Comparison of ENCODE assay signal across 18 cellular contexts in the genomic region with DNA sequence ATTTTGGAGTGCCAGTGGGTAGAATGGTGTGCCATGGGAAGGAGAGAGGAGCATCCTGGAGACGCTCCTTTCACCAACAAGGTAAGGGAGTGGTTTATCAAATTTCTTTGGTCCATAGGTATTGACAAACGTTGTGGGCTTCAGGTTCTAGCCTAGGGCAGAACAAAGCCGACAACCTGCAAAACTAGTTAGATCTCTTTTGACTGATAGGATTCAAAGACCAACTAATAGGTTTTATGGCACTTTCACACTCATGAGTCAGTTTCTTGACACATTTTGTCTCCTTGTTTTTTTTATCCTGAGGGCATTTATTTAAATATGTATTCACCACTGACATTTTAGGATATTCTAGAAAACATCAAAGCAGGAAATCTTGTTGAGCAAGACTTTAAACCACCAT.
A peak's percentile ranks its signal among the peaks of the same experiment; 100 is the strongest.
DNase-seq lines count a peak whose midpoint lies in the region; ATAC-seq and TF ChIP-seq lines count a peak whose summit lies in the region.
"Had no signal": no experiment of that assay in that cellular context is flagged by ENCODE, and none has a peak within 500 bp of the region (broad histone marks: within the 10 kb centered on the region; RNA-seq: fewer than 3 reads in every experiment).

No MANE protein-coding gene starts in this region.

- ATAC-seq in PC-3 (no peak), esophagus mucosa (peak; percentile 33), GM21619 (IDR thresholded peaks at IDR 0.05; ENCODE audit: unreplicated experiment) (no peak), omental fat pad (ENCODE audit: low FRiP score) (no peak)
- ATAC-seq: A549 had no signal

- H3K4me1 ChIP-seq in breast epithelium, result no peaks in the 10 kb centered on the region
- H3K4me1 ChIP-seq in PC-3 (ENCODE audit: insufficient read depth, low read length), result no peaks in the 10 kb centered on the region

- no peak overlapping the region for H3K9ac ChIP-seq in PC-3 (ENCODE audit: low read length)

- H3K9me3 ChIP-seq in breast epithelium (no peaks in the 10 kb centered on the region), PC-3 (ENCODE audit: low read length) (no peaks in the 10 kb centered on the region)
- H3K9me3 ChIP-seq: A549 had no signal

- POLR2A ChIA-PET in MCF 10A (lab: Yijun Ruan, JAX), result interaction anchor here (0.7 to 1.3 kb wide), 2 partner anchors 10 to 402 kb away, joined by 3 to 4 read pairs; no protein-coding TSS in a partner anchor
- POLR2A ChIA-PET in PC-3 (lab: Charles Lee; ENCODE audit: unreplicated experiment), result no interaction called here

- no peak overlapping the region for H3K4me2 ChIP-seq in PC-3 (ENCODE audit: low read length)
- H3K4me2 ChIP-seq: A549 had no signal

- TF ChIP-seq CTCF in MCF 10A (IDR thresholded peaks at IDR 0.05; ENCODE audit: unreplicated experiment) (no peak), breast epithelium (IDR thresholded peaks at IDR 0.05) (no peak), PC-3 (conservative IDR thresholded peaks at IDR 0.05; ENCODE audit: low read depth, low read length) (no peak), omental fat pad (IDR thresholded peaks at IDR 0.05) (no peak)

- no peak overlapping the region for H2AFZ ChIP-seq in PC-3 (ENCODE audit: low read length)

- H3K4me3 ChIP-seq in breast epithelium (no peak overlapping the region), PC-3 (ENCODE audit: low read length) (no peak overlapping the region)
- H3K4me3 ChIP-seq: A549, SK-N-MC had no signal

- intact Hi-C loops in MCF 10A (cut with micrococcal nuclease), result no loop called here
- intact Hi-C loops in breast epithelium (cut with DNase I; ENCODE audit: low total_unique reads), result loop anchor here (5.0 kb wide), 1 partner anchor 258 kb away; no protein-coding TSS in a partner anchor
- intact Hi-C loops in PC-3 (cut with micrococcal nuclease), result no loop called here

- peaks cover 17% of the 10 kb centered on the region for H3K4me1 Mint-ChIP-seq in MCF 10A (ENCODE audit: insufficient read depth, unreplicated experiment)
- H3K4me1 Mint-ChIP-seq: CD4-positive, alpha-beta memory T cell had no signal

- no peaks in the 10 kb centered on the region for H3K9me3 Mint-ChIP-seq in MCF 10A (ENCODE audit: unreplicated experiment)
- H3K9me3 Mint-ChIP-seq: CD4-positive, alpha-beta memory T cell had no signal

- H3K9me2 ChIP-seq in PC-3 (replicated peaks; ENCODE audit: low read length), result no peaks in the 10 kb centered on the region

- H3F3A ChIP-seq in PC-3 (ENCODE audit: low read length, unreplicated experiment), result no peaks in the 10 kb centered on the region

- H3K27ac Mint-ChIP-seq in MCF 10A (ENCODE audit: low read depth, unreplicated experiment), result no peak overlapping the region
- H3K27ac Mint-ChIP-seq: CD4-positive, alpha-beta memory T cell had no signal

- DNase-seq in MCF 10A (ENCODE audit: unreplicated experiment) (peak; percentile 31), breast epithelium (ENCODE audit: low spot score in 2 of 2) (no peak), PC-3 (peak; percentile 41), cortex of kidney (lab: John Stamatoyannopoulos, UW) (no peak), midbrain (lab: John Stamatoyannopoulos, UW) (no peak), omental fat pad (ENCODE audit: low spot score) (no peak)
- DNase-seq: CD4-positive, alpha-beta memory T cell; DMS79; H7; MV-4-11; NCI-H187; NCI-H2107; NCI-H345; NCI-H526 had no signal

- H3K36me3 ChIP-seq in breast epithelium, result no peaks in the 10 kb centered on the region
- no peaks in the 10 kb centered on the region for H3K36me3 ChIP-seq in PC-3 (ENCODE audit: low read depth, low read length)

- H3K27me3 Mint-ChIP-seq in MCF 10A (ENCODE audit: insufficient read depth, unreplicated experiment), result no peaks in the 10 kb centered on the region

- no peak overlapping the region for H3K4me3 Mint-ChIP-seq in MCF 10A (ENCODE audit: unreplicated experiment)
- H3K4me3 Mint-ChIP-seq: CD4-positive, alpha-beta memory T cell had no signal

- H3K27ac ChIP-seq in breast epithelium (no peak overlapping the region), PC-3 (ENCODE audit: low read length) (no peak overlapping the region)
- H3K27ac ChIP-seq: A549, SK-N-MC had no signal

- no peaks in the 10 kb centered on the region for H3K79me2 ChIP-seq in PC-3 (ENCODE audit: low read length)

- CTCF ChIA-PET in MCF 10A (lab: Yijun Ruan, JAX), result interaction anchor here (1.1 kb wide), 1 partner anchor 599 kb away, joined by 4 read pairs; no protein-coding TSS in a partner anchor
- CTCF ChIA-PET in PC-3 (lab: Charles Lee), result no interaction called here

- TF ChIP-seq POLR2A in breast epithelium (IDR thresholded peaks at IDR 0.05), result no peak

- H3K27me3 ChIP-seq in breast epithelium (no peaks in the 10 kb centered on the region), PC-3 (ENCODE audit: low read length) (no peaks in the 10 kb centered on the region)

- no peaks in the 10 kb centered on the region for H4K20me1 ChIP-seq in PC-3 (ENCODE audit: low read length)

- no peaks in the 10 kb centered on the region for H3K36me3 Mint-ChIP-seq in MCF 10A (ENCODE audit: insufficient read depth, unreplicated experiment)
- H3K36me3 Mint-ChIP-seq: CD4-positive, alpha-beta memory T cell had no signal

- BruUV-seq in MCF 10A (replicated peaks; lab: Mats Ljungman, UMichigan) (no TSS peak), PC-3 (replicated peaks; lab: Mats Ljungman, UMichigan) (no TSS peak)

Comparison
In these comparisons a context has a peak if more than half of its experiments do, and no peak if none do; other contexts are left out.
1. DNase-seq: peak in MCF 10A (single experiment) and PC-3 (single experiment); none in breast epithelium (0 of 2), cortex of kidney (single experiment), midbrain (single experiment) and omental fat pad (single experiment).